Comparison of ENCODE assay signal across 18 cellular contexts in genomic region chr16:30766206-30766921, GRCh38. TPM values are rescaled to one million over a fixed set of nuclear protein-coding genes. Genes with fewer than 3 reads are reported as not detected.
DNase-seq lines count a peak whose midpoint lies in the region; ATAC-seq and TF ChIP-seq lines count a peak whose summit lies in the region.
"Had no signal": no experiment of that assay in that cellular context is flagged by ENCODE, and none has a peak within 500 bp of the region (broad histone marks: within the 10 kb centered on the region; RNA-seq: fewer than 3 reads in every experiment).

No MANE protein-coding gene starts in this region.

- H3K4me1 ChIP-seq in heart left ventricle = peaks cover 0 to 47% (median 30%) of the 10 kb centered on the region in 12 donors

- TF ChIP-seq CTCF in heart left ventricle (IDR thresholded peaks at IDR 0.05) = no peak
- TF ChIP-seq CTCF in endothelial cell (IDR thresholded peaks at IDR 0.05; ENCODE audit: unreplicated experiment) = no peak

- H3K27ac ChIP-seq in heart left ventricle = peak overlapping the region; percentile 20 to 85 (median 58)
- H3K27ac ChIP-seq: KMS-11, PC-9 had no signal

- H3K4me3 Mint-ChIP-seq in endothelial cell (ENCODE audit: unreplicated experiment) = peak overlapping the region; percentile 53
- no peak overlapping the region for H3K4me3 Mint-ChIP-seq in natural killer cell treated with Interleukin-12 subunit alpha and Interleukin-12 subunit beta and Interleukin-15 and Interleukin-18, amount 100 ng/mL, for 72 hours
- H3K4me3 Mint-ChIP-seq in activated T-helper 17 cell treated with anti-CD3 and anti-CD28 coated beads, Interleukin-2, amount 50 U/mL, for 72 hours = no peak overlapping the region
- H3K4me3 Mint-ChIP-seq: H9 had no signal

- H3K27me3 ChIP-seq in heart left ventricle = no peaks in the 10 kb centered on the region

- H3K9me3 ChIP-seq in heart left ventricle = no peaks in the 10 kb centered on the region
- H3K9me3 ChIP-seq: Caco-2 had no signal

- intact Hi-C loops in heart left ventricle (cut with DNase I) (no loop called here), Right ventricle myocardium inferior (cut with DNase I) (no loop called here)

- ATAC-seq in heart left ventricle = peak in 3 of 4 donors; percentile 2 to 4 (median 2)
- no peak for ATAC-seq in Right ventricle myocardium inferior
- ATAC-seq in natural killer cell treated with Interleukin-12 subunit alpha and Interleukin-12 subunit beta and Interleukin-15 and Interleukin-18, amount 100 ng/mL, for 72 hours = no peak
- ATAC-seq in activated T-helper 17 cell treated with anti-CD3 and anti-CD28 coated beads, Interleukin-2, amount 50 U/mL, for 72 hours (replicated peaks) = no peak
- no peak for ATAC-seq in GM18519 (IDR thresholded peaks at IDR 0.05; ENCODE audit: low FRiP score, unreplicated experiment)

- H3K27me3 Mint-ChIP-seq in endothelial cell (ENCODE audit: unreplicated experiment) = peaks cover 10% of the 10 kb centered on the region
- H3K27me3 Mint-ChIP-seq in natural killer cell treated with Interleukin-12 subunit alpha and Interleukin-12 subunit beta and Interleukin-15 and Interleukin-18, amount 100 ng/mL, for 72 hours = no peaks in the 10 kb centered on the region
- H3K27me3 Mint-ChIP-seq in activated T-helper 17 cell treated with anti-CD3 and anti-CD28 coated beads, Interleukin-2, amount 50 U/mL, for 72 hours = no peaks in the 10 kb centered on the region
- H3K27me3 Mint-ChIP-seq: CD4-positive, alpha-beta T cell had no signal

- DNase-seq in heart left ventricle (peak in 1 of 5 donors; percentile 16), Right ventricle myocardium inferior (ENCODE audit: missing footprints) (no peak), endothelial cell (ENCODE audit: low spot score) (no peak), NCI-H1417 treated with DMSO at 0.1 percent for 48 hours (lab: John Stamatoyannopoulos, UW) (no peak)
- DNase-seq in natural killer cell treated with Interleukin-12 subunit alpha and Interleukin-12 subunit beta and Interleukin-15 and Interleukin-18, amount 100 ng/mL, for 72 hours (ENCODE audit: low spot score) = peak; percentile 58
- DNase-seq: Caco-2; CD4-positive, alpha-beta T cell; DMS153; GDM1; H9; MV-4-11; NCI-H2029; NCI-H345; NCI-H526; PC-9 had no signal

- WGBS in heart left ventricle, 4 donors = 60 to 79% (median 75%) methylated on average over 22 to 29 of the region's 29 CpGs

- H3K36me3 ChIP-seq in heart left ventricle = peaks cover 3 to 87% (median 82%) of the 10 kb centered on the region in 9 donors

- H3K27ac Mint-ChIP-seq in endothelial cell (ENCODE audit: unreplicated experiment) = peak overlapping the region; percentile 57
- H3K27ac Mint-ChIP-seq in natural killer cell treated with Interleukin-12 subunit alpha and Interleukin-12 subunit beta and Interleukin-15 and Interleukin-18, amount 100 ng/mL, for 72 hours = no peak overlapping the region
- H3K27ac Mint-ChIP-seq in activated T-helper 17 cell treated with anti-CD3 and anti-CD28 coated beads, Interleukin-2, amount 50 U/mL, for 72 hours = no peak overlapping the region
- H3K27ac Mint-ChIP-seq: CD4-positive, alpha-beta T cell; H9 had no signal

- H3K9me3 Mint-ChIP-seq in endothelial cell (ENCODE audit: unreplicated experiment) = no peaks in the 10 kb centered on the region
- H3K9me3 Mint-ChIP-seq in natural killer cell treated with Interleukin-12 subunit alpha and Interleukin-12 subunit beta and Interleukin-15 and Interleukin-18, amount 100 ng/mL, for 72 hours = no peaks in the 10 kb centered on the region
- no peaks in the 10 kb centered on the region for H3K9me3 Mint-ChIP-seq in activated T-helper 17 cell treated with anti-CD3 and anti-CD28 coated beads, Interleukin-2, amount 50 U/mL, for 72 hours
- H3K9me3 Mint-ChIP-seq: CD4-positive, alpha-beta T cell; H9 had no signal

- peaks cover 65% of the 10 kb centered on the region for H3K36me3 Mint-ChIP-seq in endothelial cell (ENCODE audit: low read depth, unreplicated experiment)
- peaks cover 34% of the 10 kb centered on the region for H3K36me3 Mint-ChIP-seq in natural killer cell treated with Interleukin-12 subunit alpha and Interleukin-12 subunit beta and Interleukin-15 and Interleukin-18, amount 100 ng/mL, for 72 hours
- H3K36me3 Mint-ChIP-seq in activated T-helper 17 cell treated with anti-CD3 and anti-CD28 coated beads, Interleukin-2, amount 50 U/mL, for 72 hours (ENCODE audit: low read depth) = peaks cover 96% of the 10 kb centered on the region

- no peak overlapping the region for H3K4me3 ChIP-seq in heart left ventricle
- H3K4me3 ChIP-seq: PC-9 had no signal

- peaks cover 12% of the 10 kb centered on the region for H3K4me1 Mint-ChIP-seq in endothelial cell (ENCODE audit: unreplicated experiment)
- H3K4me1 Mint-ChIP-seq in natural killer cell treated with Interleukin-12 subunit alpha and Interleukin-12 subunit beta and Interleukin-15 and Interleukin-18, amount 100 ng/mL, for 72 hours (ENCODE audit: low read depth in 2 of 2) = peaks cover 29 to 46% of the 10 kb centered on the region in 2 donors
- H3K4me1 Mint-ChIP-seq in activated T-helper 17 cell treated with anti-CD3 and anti-CD28 coated beads, Interleukin-2, amount 50 U/mL, for 72 hours = peaks cover 5% of the 10 kb centered on the region

- no peak for TF ChIP-seq POLR2A in heart left ventricle (IDR thresholded peaks at IDR 0.05)

RNA-seq across cellular contexts. Expression of gene RNF40, which starts 4.2 kb away (rescaled TPM):
- total RNA-seq in heart left ventricle (10 to 100 TPM; 29.3 to 62.0 (median 50.3) TPM), Right ventricle myocardium inferior (42.6 TPM), endothelial cell (ENCODE audit: unreplicated experiment) (108 TPM)
- polyA plus RNA-seq in heart left ventricle = 10 to 100 TPM; 31.3 to 66.9 TPM
- total RNA-seq in natural killer cell treated with Interleukin-12 subunit alpha and Interleukin-12 subunit beta and Interleukin-15 and Interleukin-18, amount 100 ng/mL, for 72 hours = 100 to 1,000 TPM; 120 to 161 TPM
- total RNA-seq in activated T-helper 17 cell treated with anti-CD3 and anti-CD28 coated beads, Interleukin-2, amount 50 U/mL, for 72 hours = 10 to 100 TPM; 90.7 to 95.1 TPM

RNA-seq across cellular contexts. Expression of gene CFAP119, which starts 4.5 kb away (rescaled TPM):
- total RNA-seq in heart left ventricle (1 to 10 TPM in 4 of 9 donors, under 1 TPM in 5; 0.48 to 1.8 (median 0.95) TPM), Right ventricle myocardium inferior (0.89 TPM), endothelial cell (ENCODE audit: unreplicated experiment) (5.2 TPM)
- polyA plus RNA-seq in heart left ventricle = 1 to 10 TPM; 1.4 to 2.1 TPM
- total RNA-seq in natural killer cell treated with Interleukin-12 subunit alpha and Interleukin-12 subunit beta and Interleukin-15 and Interleukin-18, amount 100 ng/mL, for 72 hours = 10 to 100 TPM in 1 of 2 donors, 1 to 10 TPM in 1; 3.4 to 17.0 TPM
- total RNA-seq in activated T-helper 17 cell treated with anti-CD3 and anti-CD28 coated beads, Interleukin-2, amount 50 U/mL, for 72 hours = 1 to 10 TPM; 2.9 TPM

RNA-seq across cellular contexts. Expression of gene PHKG2, which starts 18.1 kb away (rescaled TPM):
- total RNA-seq in heart left ventricle (10 to 100 TPM; 13.5 to 26.7 (median 17.9) TPM), Right ventricle myocardium inferior (12.6 TPM), endothelial cell (ENCODE audit: unreplicated experiment) (27.5 TPM)
- 10 to 100 TPM; 19.5 to 37.7 TPM for polyA plus RNA-seq in heart left ventricle
- 10 to 100 TPM; 50.2 to 63.8 TPM for total RNA-seq in natural killer cell treated with Interleukin-12 subunit alpha and Interleukin-12 subunit beta and Interleukin-15 and Interleukin-18, amount 100 ng/mL, for 72 hours
- 10 to 100 TPM; 30.0 to 43.3 TPM for total RNA-seq in activated T-helper 17 cell treated with anti-CD3 and anti-CD28 coated beads, Interleukin-2, amount 50 U/mL, for 72 hours

RNA-seq across cellular contexts. Expression of gene ZNF629, which starts 20.6 kb away (rescaled TPM):
- total RNA-seq in heart left ventricle (10 to 100 TPM; 14.3 to 30.9 (median 22.7) TPM), Right ventricle myocardium inferior (17.4 TPM), endothelial cell (ENCODE audit: unreplicated experiment) (29.7 TPM)
- 10 to 100 TPM; 11.2 to 14.9 TPM for polyA plus RNA-seq in heart left ventricle
- 1 to 10 TPM in 1 of 2 donors, under 1 TPM in 1; 0.98 to 3.8 TPM for total RNA-seq in natural killer cell treated with Interleukin-12 subunit alpha and Interleukin-12 subunit beta and Interleukin-15 and Interleukin-18, amount 100 ng/mL, for 72 hours
- total RNA-seq in activated T-helper 17 cell treated with anti-CD3 and anti-CD28 coated beads, Interleukin-2, amount 50 U/mL, for 72 hours = under 1 TPM; 0.28 to 0.48 TPM

Comparison
In these comparisons a context has a peak if more than half of its experiments do, and no peak if none do; other contexts are left out.
1. ATAC-seq: peak in heart left ventricle (3 of 4); none in Right ventricle myocardium inferior (single experiment), natural killer cell treated with Interleukin-12 subunit alpha and Interleukin-12 subunit beta and Interleukin-15 and Interleukin-18, amount 100 ng/mL, for 72 hours (0 of 2), activated T-helper 17 cell treated with anti-CD3 and anti-CD28 coated beads, Interleukin-2, amount 50 U/mL, for 72 hours (single experiment) and GM18519 (single experiment).